Comparison of ENCODE assay signal across 9 cellular contexts in the genomic region with DNA sequence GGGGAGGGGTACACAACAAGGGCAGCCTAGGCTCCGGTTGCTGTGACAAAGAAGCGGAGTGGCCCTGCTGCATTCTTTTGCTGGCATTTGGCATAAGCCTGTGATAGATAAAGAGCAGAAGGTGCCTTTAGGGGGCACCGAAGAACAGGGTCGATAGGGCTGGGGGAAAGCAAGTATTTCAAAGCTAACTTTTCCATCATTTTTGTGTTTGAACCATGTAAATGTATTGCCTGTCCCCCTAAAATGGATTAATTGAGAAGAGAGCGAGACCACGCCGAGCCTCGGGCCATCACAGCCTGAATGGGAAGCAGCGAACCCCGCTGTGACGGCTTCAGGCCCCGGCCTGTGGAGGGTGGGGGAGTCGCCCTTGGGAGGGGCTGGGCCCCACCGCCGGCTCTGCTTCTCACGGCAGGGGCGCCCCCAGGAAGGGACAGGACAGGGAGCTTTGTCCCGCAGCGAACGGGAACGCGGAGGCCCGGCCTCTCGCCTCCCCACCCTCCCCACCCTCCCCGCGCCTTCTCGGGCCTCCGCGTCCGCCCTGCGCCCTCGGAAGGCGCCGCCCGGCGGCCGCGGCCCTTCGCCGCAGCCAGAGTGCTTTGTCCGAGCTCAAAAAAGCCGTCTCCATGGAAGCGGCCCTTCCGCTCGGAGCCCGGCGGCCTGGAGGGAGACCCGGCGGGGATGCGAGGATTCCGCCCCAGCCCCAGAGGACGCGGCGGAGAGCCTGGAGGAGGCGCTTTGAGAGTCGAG. TPM values are rescaled to one million over a fixed set of nuclear protein-coding genes. Genes with fewer than 3 reads are reported as not detected.
DNase-seq lines count a peak whose midpoint lies in the region; ATAC-seq lines count a peak whose summit lies in the region.
"Had no signal": no experiment of that assay in that cellular context is flagged by ENCODE, and none has a peak within 500 bp of the region (broad histone marks: within the 10 kb centered on the region; RNA-seq: fewer than 3 reads in every experiment).

No MANE protein-coding gene starts in this region.

- peaks cover 8% of the 10 kb centered on the region for H3K4me1 ChIP-seq in CD4-positive, CD25-positive, alpha-beta regulatory T cell (ENCODE audit: control insufficient read depth, insufficient read depth, low read length, poor library complexity, severe bottlenecking)
- H3K4me1 ChIP-seq in HUES48 (ENCODE audit: control insufficient read depth, insufficient read depth, low read length): peaks cover 3% of the 10 kb centered on the region; the same call in 1 of the 2 replicates
- peaks cover 6 to 13% of the 10 kb centered on the region in 2 experiments for H3K4me1 ChIP-seq in trophoblast cell (ENCODE audit: control insufficient read depth in 1 of 2, insufficient read depth in 2 of 2, low read length in 2 of 2)

- H3K4ac ChIP-seq in trophoblast cell (ENCODE audit: low read depth, low read length): no peak overlapping the region

- H3K79me1 ChIP-seq in trophoblast cell (ENCODE audit: low read length): peaks cover 2% of the 10 kb centered on the region

- no CpG with 5 or more reads among the region's 56 CpGs for WGBS in trophoblast cell (ENCODE audit: extremely low coverage, insufficient coverage, insufficient read length)

- H3K27me3 ChIP-seq in CD4-positive, CD25-positive, alpha-beta regulatory T cell (ENCODE audit: control insufficient read depth, insufficient read depth, low read length): peaks cover 18% of the 10 kb centered on the region
- H3K27me3 ChIP-seq in HUES48 (ENCODE audit: control insufficient read depth, insufficient read depth, low read length) (peaks cover 34% of the 10 kb centered on the region), trophoblast cell (ENCODE audit: insufficient read depth, low read length) (no peaks in the 10 kb centered on the region)

- DNase-seq in CD4-positive, CD25-positive, alpha-beta regulatory T cell: peak in 2 of 3 donors; percentile 1 to 7
- DNase-seq in activated naive CD8-positive, alpha-beta T cell treated with anti-CD3 and anti-CD28 coated beads for 36 hours: peak; percentile 8
- DNase-seq in left cardiac atrium (peak; percentile 62), trophoblast cell (peak in 1 of 2 donors; percentile 45), SHP77 (lab: John Stamatoyannopoulos, UW) (no peak), middle frontal gyrus (ENCODE audit: extremely low spot score, low spot score) (no peak)
- DNase-seq in activated effector memory CD4-positive, alpha-beta T cell treated with anti-CD3 and anti-CD28 coated beads, Interleukin-2, amount 50 U/mL, for 16 hours: no peak

- no peak for ATAC-seq in CD4-positive, CD25-positive, alpha-beta regulatory T cell (ENCODE audit: low read depth in 2 of 2)
- ATAC-seq in left cardiac atrium: peak; percentile 76 to 86

- peak overlapping the region; percentile 53 for H3K14ac ChIP-seq in trophoblast cell (ENCODE audit: low read length)

- H2AFZ ChIP-seq in trophoblast cell (ENCODE audit: insufficient read depth, low read length, poor library complexity): peak overlapping the region; percentile 53

- no peak overlapping the region for H2AK5ac ChIP-seq in trophoblast cell (ENCODE audit: low read length)

- H3K4me3 Mint-ChIP-seq in CD4-positive, CD25-positive, alpha-beta regulatory T cell: peak overlapping the region in 2 of 4 donors; percentile 77 to 86
- H3K4me3 Mint-ChIP-seq in activated naive CD8-positive, alpha-beta T cell treated with anti-CD3 and anti-CD28 coated beads for 36 hours: peak overlapping the region; percentile 70

- H4K8ac ChIP-seq in trophoblast cell (ENCODE audit: low read depth, low read length): peak overlapping the region; percentile 75

- H3K36me3 ChIP-seq in CD4-positive, CD25-positive, alpha-beta regulatory T cell (ENCODE audit: control insufficient read depth, insufficient read depth, low read length): no peaks in the 10 kb centered on the region
- H3K36me3 ChIP-seq in HUES48 (ENCODE audit: control insufficient read depth, insufficient read depth, low read length): no peaks in the 10 kb centered on the region
- H3K36me3 ChIP-seq in trophoblast cell (ENCODE audit: control insufficient read depth in 1 of 2, insufficient read depth in 2 of 2, low read length in 2 of 2): no peaks in the 10 kb centered on the region

- H3K36me3 Mint-ChIP-seq in CD4-positive, CD25-positive, alpha-beta regulatory T cell: no peaks in the 10 kb centered on the region
- no peaks in the 10 kb centered on the region for H3K36me3 Mint-ChIP-seq in activated naive CD8-positive, alpha-beta T cell treated with anti-CD3 and anti-CD28 coated beads for 36 hours

- H3K27ac Mint-ChIP-seq in CD4-positive, CD25-positive, alpha-beta regulatory T cell: no peak overlapping the region
- no peak overlapping the region for H3K27ac Mint-ChIP-seq in activated naive CD8-positive, alpha-beta T cell treated with anti-CD3 and anti-CD28 coated beads for 36 hours

- peaks cover 0 to 12% (median 0%) of the 10 kb centered on the region in 4 donors for H3K4me1 Mint-ChIP-seq in CD4-positive, CD25-positive, alpha-beta regulatory T cell
- H3K4me1 Mint-ChIP-seq in activated naive CD8-positive, alpha-beta T cell treated with anti-CD3 and anti-CD28 coated beads for 36 hours: peaks cover 6% of the 10 kb centered on the region

- peak overlapping the region; percentile 48 for H4K12ac ChIP-seq in trophoblast cell (ENCODE audit: low read depth, low read length)

- H3K9me3 Mint-ChIP-seq in CD4-positive, CD25-positive, alpha-beta regulatory T cell: peaks cover 0 to 1% (median 0%) of the 10 kb centered on the region in 7 donors
- H3K9me3 Mint-ChIP-seq in activated naive CD8-positive, alpha-beta T cell treated with anti-CD3 and anti-CD28 coated beads for 36 hours: no peaks in the 10 kb centered on the region

- no peak overlapping the region for H3K23ac ChIP-seq in trophoblast cell (ENCODE audit: low read length)

- H2BK12ac ChIP-seq in trophoblast cell (ENCODE audit: low read length): peak overlapping the region; percentile 25

- H3K27ac ChIP-seq in CD4-positive, CD25-positive, alpha-beta regulatory T cell (ENCODE audit: insufficient read depth, low read length, poor library complexity, severe bottlenecking): no peak overlapping the region
- H3K27ac ChIP-seq in HUES48 (ENCODE audit: low read depth, low read length) (no peak overlapping the region), trophoblast cell (ENCODE audit: low read depth, low read length) (no peak overlapping the region)

- peak overlapping the region; percentile 65 for H4K91ac ChIP-seq in trophoblast cell (ENCODE audit: low read depth, low read length)

- peaks cover 48% of the 10 kb centered on the region for H3K27me3 Mint-ChIP-seq in CD4-positive, CD25-positive, alpha-beta regulatory T cell
- H3K27me3 Mint-ChIP-seq in activated naive CD8-positive, alpha-beta T cell treated with anti-CD3 and anti-CD28 coated beads for 36 hours: peaks cover 76% of the 10 kb centered on the region

- peak overlapping the region; percentile 89 for H3K4me2 ChIP-seq in trophoblast cell (ENCODE audit: low read length)

- H2BK5ac ChIP-seq in trophoblast cell (ENCODE audit: low read depth, low read length, poor library complexity): no peak overlapping the region

- H3K9ac ChIP-seq in HUES48 (ENCODE audit: low read depth, low read length) (0 out of 2 replicates have a peak overlapping the region, but pooled peaks have one; percentile 39), trophoblast cell (ENCODE audit: low read length) (no peak overlapping the region)

- peak overlapping the region; percentile 28 for H2BK120ac ChIP-seq in trophoblast cell (ENCODE audit: insufficient read depth, low read length, poor library complexity)

- no peaks in the 10 kb centered on the region for H3K9me3 ChIP-seq in CD4-positive, CD25-positive, alpha-beta regulatory T cell (ENCODE audit: control insufficient read depth in 2 of 2, low read length in 2 of 2)
- H3K9me3 ChIP-seq in HUES48 (ENCODE audit: control insufficient read depth, insufficient read depth, low read length) (no peaks in the 10 kb centered on the region; the same call in 1 of the 2 replicates), trophoblast cell (ENCODE audit: insufficient read depth, low read depth, low read length) (peaks cover 5% of the 10 kb centered on the region)

- H3K4me3 ChIP-seq in CD4-positive, CD25-positive, alpha-beta regulatory T cell (ENCODE audit: low read depth, low read length): no peak overlapping the region
- H3K4me3 ChIP-seq in HUES48 (ENCODE audit: low read depth, low read length): peak overlapping the region; percentile 64
- H3K4me3 ChIP-seq in trophoblast cell (ENCODE audit: low read depth, low read length): peak overlapping the region; percentile 65

- H3K79me2 ChIP-seq in trophoblast cell (ENCODE audit: control insufficient read depth, insufficient read depth, low read length, poor library complexity): peaks cover 1% of the 10 kb centered on the region

- no peak overlapping the region for H3K18ac ChIP-seq in trophoblast cell (ENCODE audit: low read length)

- intact Hi-C loops in left cardiac atrium (cut with DNase I): no loop called here

RNA-seq across cellular contexts. Expression of gene ALDH1L1, which starts 32.4 kb away (rescaled TPM):
- not detected for total RNA-seq in CD4-positive, CD25-positive, alpha-beta regulatory T cell
- polyA plus RNA-seq in CD4-positive, CD25-positive, alpha-beta regulatory T cell: under 1 TPM in 1 of 4 donors, not detected in 3; 0.08 TPM
- total RNA-seq in activated naive CD8-positive, alpha-beta T cell treated with anti-CD3 and anti-CD28 coated beads for 36 hours: not detected
- total RNA-seq in left cardiac atrium: 10 to 100 TPM; 20.2 to 22.9 TPM
- polyA plus RNA-seq in trophoblast cell (2013): 0.10 and 0.12 TPM in 2 replicates
- total RNA-seq: pulmonary artery endothelial cell had no signal

Comparison
In these comparisons a context has a peak if more than half of its experiments do, and no peak if none do; other contexts are left out.
1. ATAC-seq: peak in left cardiac atrium (2 of 2); none in CD4-positive, CD25-positive, alpha-beta regulatory T cell (0 of 2).
2. DNase-seq: peak in CD4-positive, CD25-positive, alpha-beta regulatory T cell (2 of 3), activated naive CD8-positive, alpha-beta T cell treated with anti-CD3 and anti-CD28 coated beads for 36 hours (single experiment) and left cardiac atrium (single experiment); none in SHP77 (0 of 2), middle frontal gyrus (single experiment) and activated effector memory CD4-positive, alpha-beta T cell treated with anti-CD3 and anti-CD28 coated beads, Interleukin-2, amount 50 U/mL, for 16 hours (single experiment).
3. RNA of gene ALDH1L1, which starts 32.4 kb away (total RNA-seq): 20.2 to 22.9 TPM in left cardiac atrium; not detected in activated naive CD8-positive, alpha-beta T cell treated with anti-CD3 and anti-CD28 coated beads for 36 hours and not detected in CD4-positive, CD25-positive, alpha-beta regulatory T cell (single experiment); every median in the first group is over 10 times any median in the second.